2 cellular contexts compared by ENCODE assay signal in genomic region chr3:179322481-179323196, GRCh38.
TF ChIP-seq lines count a peak whose summit lies in the region.

Gene ZNF639, plus strand, starts transcription at chr3:179323031. Its CDS starts 5,263 bp downstream, at chr3:179328294.

TF ChIP-seq in HEK293, 187 proteins besides CTCF, POLR2A, EP300 and RAD21 (continued from another document and continues in another):
- TF ChIP-seq ZNF596 (tag by site-specific recombination; IDR thresholded peaks at IDR 0.05) (0 out of 2 replicates have a peak, but pooled peaks have one; percentile 17), ZNF184 (tag by site-specific recombination; IDR thresholded peaks at IDR 0.05) (no peak), ZNF645 (tag by site-specific recombination; IDR thresholded peaks at IDR 0.05) (no peak), EGR2 (tag by site-specific recombination; IDR thresholded peaks at IDR 0.05; ENCODE audit: low read depth) (peak; percentile 83), KLF1 (tag by site-specific recombination; IDR thresholded peaks at IDR 0.05) (peak; percentile 88), ZNF776 (tag by site-specific recombination; IDR thresholded peaks at IDR 0.05; ENCODE audit: borderline replicate concordance) (no peak), ZNF335 (tag by site-specific recombination; conservative IDR thresholded peaks at IDR 0.05) (peak; percentile 70), KLF7 (tag by site-specific recombination; IDR thresholded peaks at IDR 0.05; ENCODE audit: borderline replicate concordance) (peak; percentile 65; the same call in 1 of the 2 replicates), ZNF76 (tag by site-specific recombination; IDR thresholded peaks at IDR 0.05; ENCODE audit: borderline replicate concordance, low read depth) (0 out of 2 replicates have a peak, but pooled peaks have one; percentile 38), SCRT1 (tag by site-specific recombination; IDR thresholded peaks at IDR 0.05; ENCODE audit: borderline replicate concordance) (no peak), KLF8 (tag by site-specific recombination; IDR thresholded peaks at IDR 0.05) (peak; percentile 80), SP7 (tag by site-specific recombination; IDR thresholded peaks at IDR 0.05) (peak; percentile 79), SP2 (tag by site-specific recombination; IDR thresholded peaks at IDR 0.05) (peak; percentile 41; the same call in 1 of the 2 replicates), ZNF394 (tag by site-specific recombination; IDR thresholded peaks at IDR 0.05; ENCODE audit: borderline replicate concordance) (peak; percentile 70; the same call in 1 of the 2 replicates), ATF2 (tag by site-specific recombination; IDR thresholded peaks at IDR 0.05; ENCODE audit: low read depth) (no peak), PRDM10 (tag by site-specific recombination; IDR thresholded peaks at IDR 0.05) (peak; percentile 92)
- TF ChIP-seq, protein P1, sequence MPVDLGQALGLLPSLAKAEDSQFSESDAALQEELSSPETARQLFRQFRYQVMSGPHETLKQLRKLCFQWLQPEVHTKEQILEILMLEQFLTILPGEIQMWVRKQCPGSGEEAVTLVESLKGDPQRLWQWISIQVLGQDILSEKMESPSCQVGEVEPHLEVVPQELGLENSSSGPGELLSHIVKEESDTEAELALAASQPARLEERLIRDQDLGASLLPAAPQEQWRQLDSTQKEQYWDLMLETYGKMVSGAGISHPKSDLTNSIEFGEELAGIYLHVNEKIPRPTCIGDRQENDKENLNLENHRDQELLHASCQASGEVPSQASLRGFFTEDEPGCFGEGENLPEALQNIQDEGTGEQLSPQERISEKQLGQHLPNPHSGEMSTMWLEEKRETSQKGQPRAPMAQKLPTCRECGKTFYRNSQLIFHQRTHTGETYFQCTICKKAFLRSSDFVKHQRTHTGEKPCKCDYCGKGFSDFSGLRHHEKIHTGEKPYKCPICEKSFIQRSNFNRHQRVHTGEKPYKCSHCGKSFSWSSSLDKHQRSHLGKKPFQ (tag by site-specific recombination; IDR thresholded peaks at IDR 0.05): no peak
- TF ChIP-seq, protein P2, sequence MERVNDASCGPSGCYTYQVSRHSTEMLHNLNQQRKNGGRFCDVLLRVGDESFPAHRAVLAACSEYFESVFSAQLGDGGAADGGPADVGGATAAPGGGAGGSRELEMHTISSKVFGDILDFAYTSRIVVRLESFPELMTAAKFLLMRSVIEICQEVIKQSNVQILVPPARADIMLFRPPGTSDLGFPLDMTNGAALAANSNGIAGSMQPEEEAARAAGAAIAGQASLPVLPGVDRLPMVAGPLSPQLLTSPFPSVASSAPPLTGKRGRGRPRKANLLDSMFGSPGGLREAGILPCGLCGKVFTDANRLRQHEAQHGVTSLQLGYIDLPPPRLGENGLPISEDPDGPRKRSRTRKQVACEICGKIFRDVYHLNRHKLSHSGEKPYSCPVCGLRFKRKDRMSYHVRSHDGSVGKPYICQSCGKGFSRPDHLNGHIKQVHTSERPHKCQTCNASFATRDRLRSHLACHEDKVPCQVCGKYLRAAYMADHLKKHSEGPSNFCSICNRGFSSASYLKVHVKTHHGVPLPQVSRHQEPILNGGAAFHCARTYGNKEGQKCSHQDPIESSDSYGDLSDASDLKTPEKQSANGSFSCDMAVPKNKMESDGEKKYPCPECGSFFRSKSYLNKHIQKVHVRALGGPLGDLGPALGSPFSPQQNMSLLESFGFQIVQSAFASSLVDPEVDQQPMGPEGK (tag by site-specific recombination; IDR thresholded peaks at IDR 0.05): peak; percentile 80

TF ChIP-seq in SK-N-SH, 30 proteins besides CTCF, POLR2A, EP300 and RAD21 (continued from another document):
- no peak for TF ChIP-seq EZH2phosphoT487 (IDR thresholded peaks at IDR 0.05; ENCODE audit: borderline replicate concordance, low read depth)
- no peak for TF ChIP-seq NFIC (IDR thresholded peaks at IDR 0.05; ENCODE audit: borderline replicate concordance)
- no peak for TF ChIP-seq GABPA (IDR thresholded peaks at IDR 0.05; ENCODE audit: low read depth)
- TF ChIP-seq TEAD4 (IDR thresholded peaks at IDR 0.05; ENCODE audit: borderline replicate concordance, insufficient read depth): no peak
- no peak for TF ChIP-seq RCOR1 (IDR thresholded peaks at IDR 0.05; ENCODE audit: low read length)
- TF ChIP-seq, protein P3, sequence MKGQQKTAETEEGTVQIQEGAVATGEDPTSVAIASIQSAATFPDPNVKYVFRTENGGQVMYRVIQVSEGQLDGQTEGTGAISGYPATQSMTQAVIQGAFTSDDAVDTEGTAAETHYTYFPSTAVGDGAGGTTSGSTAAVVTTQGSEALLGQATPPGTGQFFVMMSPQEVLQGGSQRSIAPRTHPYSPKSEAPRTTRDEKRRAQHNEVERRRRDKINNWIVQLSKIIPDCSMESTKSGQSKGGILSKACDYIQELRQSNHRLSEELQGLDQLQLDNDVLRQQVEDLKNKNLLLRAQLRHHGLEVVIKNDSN (IDR thresholded peaks at IDR 0.05; ENCODE audit: borderline replicate concordance, low read depth): no peak
- TF ChIP-seq CHD2 (IDR thresholded peaks at IDR 0.05; ENCODE audit: low read length, partially characterized antibody): peak; percentile 74
- TF ChIP-seq SIN3A (IDR thresholded peaks at IDR 0.05; ENCODE audit: borderline replicate concordance, low read depth, low read length): peak; percentile 85; the same call in 1 of the 2 replicates
- TF ChIP-seq, protein P4, sequence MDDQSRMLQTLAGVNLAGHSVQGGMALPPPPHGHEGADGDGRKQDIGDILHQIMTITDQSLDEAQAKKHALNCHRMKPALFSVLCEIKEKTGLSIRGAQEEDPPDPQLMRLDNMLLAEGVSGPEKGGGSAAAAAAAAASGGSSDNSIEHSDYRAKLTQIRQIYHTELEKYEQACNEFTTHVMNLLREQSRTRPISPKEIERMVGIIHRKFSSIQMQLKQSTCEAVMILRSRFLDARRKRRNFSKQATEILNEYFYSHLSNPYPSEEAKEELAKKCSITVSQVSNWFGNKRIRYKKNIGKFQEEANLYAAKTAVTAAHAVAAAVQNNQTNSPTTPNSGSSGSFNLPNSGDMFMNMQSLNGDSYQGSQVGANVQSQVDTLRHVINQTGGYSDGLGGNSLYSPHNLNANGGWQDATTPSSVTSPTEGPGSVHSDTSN (IDR thresholded peaks at IDR 0.05): no peak
- TF ChIP-seq FOXJ3 (CRISPR knock-in tag; IDR thresholded peaks at IDR 0.05): 0 out of 2 replicates have a peak, but pooled peaks have one; percentile 3
- TF ChIP-seq USF2 (IDR thresholded peaks at IDR 0.05; ENCODE audit: borderline replicate concordance, low read depth, low read length): no peak
- TF ChIP-seq MAX (IDR thresholded peaks at IDR 0.05; ENCODE audit: low read depth): peak; percentile 91
- 0 out of 2 replicates have a peak, but pooled peaks have one; percentile 33 for TF ChIP-seq REST (IDR thresholded peaks at IDR 0.05; ENCODE audit: low read depth, low read length)
- TF ChIP-seq TCF12 (IDR thresholded peaks at IDR 0.05): no peak
- TF ChIP-seq MXI1 (IDR thresholded peaks at IDR 0.05; ENCODE audit: low read depth, low read length): peak; percentile 53; the same call in 1 of the 2 replicates
TF ChIP-seq in SK-N-SH: peak in this region for 11.
